Comparison of ENCODE assay signal across 8 cellular contexts in the genomic region with DNA sequence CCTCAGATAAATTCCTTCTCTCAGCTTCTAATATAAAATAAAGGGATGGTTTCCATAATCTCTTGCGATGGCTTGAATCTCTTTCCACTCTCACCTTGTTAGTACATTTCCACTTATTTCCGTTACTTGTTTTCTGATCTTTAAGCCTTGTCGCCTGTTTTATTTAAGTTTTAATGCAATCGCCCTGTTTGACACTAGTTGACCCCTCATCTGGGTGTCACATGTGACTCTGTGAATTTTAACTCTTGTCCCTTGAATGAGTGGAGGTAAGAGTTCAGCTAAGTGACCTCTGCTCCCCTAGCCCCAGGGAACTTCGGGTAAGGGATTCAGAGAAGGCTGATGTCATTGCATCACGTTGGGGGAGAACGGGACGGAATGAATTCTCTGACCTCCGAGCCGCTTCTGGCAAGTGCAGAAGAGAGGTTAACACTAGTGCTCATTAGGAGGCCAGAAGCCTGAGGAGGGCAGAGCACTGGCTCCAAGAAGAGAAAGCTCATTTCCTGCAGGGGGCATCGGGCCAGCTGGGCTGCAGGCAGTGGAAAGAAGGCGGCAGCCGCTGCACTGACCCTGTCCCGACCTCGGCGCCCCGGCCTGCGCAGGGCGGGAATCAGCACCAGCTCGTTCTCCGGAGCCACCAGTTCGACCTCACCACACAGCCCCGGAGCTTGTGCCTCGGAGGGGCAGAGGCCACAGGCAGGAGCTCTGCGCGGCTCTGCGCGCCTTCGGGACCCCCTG. TPM values are rescaled to one million over a fixed set of nuclear protein-coding genes. Genes with fewer than 3 reads are reported as not detected.
DNase-seq lines count a peak whose midpoint lies in the region; ATAC-seq and TF ChIP-seq lines count a peak whose summit lies in the region.

No MANE protein-coding gene starts in this region.

- in situ Hi-C loops in IMR-90 (cut with MboI; ENCODE audit: low sequenced_read_pairs), result no loop called here

- POLR2A ChIA-PET in IMR-90 (lab: Charles Lee; ENCODE audit: unreplicated experiment) (no interaction called here), T-cell (lab: Charles Lee) (no interaction called here)

- H4K8ac ChIP-seq in IMR-90 (ENCODE audit: low read depth in 2 of 2, low read length in 2 of 2), result peak overlapping the region; percentile 33 to 89

- H3K4me3 ChIP-seq in IMR-90 (ENCODE audit: insufficient read depth, low read depth, low read length), result peak overlapping the region; percentile 76
- peak overlapping the region; percentile 81 for H3K4me3 ChIP-seq in effector memory CD4-positive, alpha-beta T cell (ENCODE audit: insufficient read depth, low read depth, low read length, poor library complexity, severe bottlenecking)
- H3K4me3 ChIP-seq in lower leg skin (ENCODE audit: low read depth, poor library complexity, severe bottlenecking), result peak overlapping the region; percentile 72

- TF ChIP-seq POLR2A in IMR-90 (IDR thresholded peaks at IDR 0.05; ENCODE audit: low read depth, low read length) (no peak; the same call in 1 of the 2 replicates), lower leg skin (IDR thresholded peaks at IDR 0.05) (no peak)

- peak overlapping the region; percentile 82 for H3K4me2 ChIP-seq in IMR-90 (ENCODE audit: low read depth, low read length)

- H3K14ac ChIP-seq in IMR-90 (replicated peaks; ENCODE audit: low read depth, low read length), result 0 out of 2 replicates have a peak overlapping the region, but pooled peaks have one; percentile 34

- DNase-seq in activated CD4-positive, alpha-beta T cell treated with anti-CD3 and anti-CD28 coated beads for 48 hours, result peak; percentile 53
- no peak for DNase-seq in activated CD4-positive, alpha-beta T cell treated with anti-CD3 and anti-CD28 coated beads, Interleukin-2, amount 50 U/mL, for 4 hours
- peak; percentile 41 for DNase-seq in IMR-90
- DNase-seq in T-cell, result peak in 5 of 34 experiments; percentile 14 to 27 (median 20)
- DNase-seq in effector memory CD4-positive, alpha-beta T cell, result peak in 1 of 3 donors; percentile 16
- DNase-seq in lower leg skin (ENCODE audit: low spot score in 2 of 2), result peak in 1 of 2 donors; percentile 91

- H3K36me3 Mint-ChIP-seq in T-cell, result no peaks in the 10 kb centered on the region
- H3K36me3 Mint-ChIP-seq in stimulated activated naive CD8-positive, alpha-beta T cell treated with anti-CD3 and anti-CD28 coated beads, Interleukin-15, Interleukin-2, amounts not matched to agents 100 ng/mL and 50 ng/mL, for 24 hours (ENCODE audit: low read depth), result no peaks in the 10 kb centered on the region

- WGBS in IMR-90 (ENCODE audit: extremely low coverage in 2 of 2, insufficient read length in 1 of 2), 2 experiments, result 0% methylated on average over 22 of the region's 29 CpGs; no CpG with 5 or more reads in 1 of the 2 experiments
- WGBS in lower leg skin, 2 donors, result 7 to 11% methylated on average over 19 to 27 of the region's 29 CpGs

- peaks cover 6% of the 10 kb centered on the region; the same call in 1 of the 2 replicates for H3K27me3 ChIP-seq in IMR-90 (ENCODE audit: control insufficient read depth, insufficient read depth, low read length)
- no peaks in the 10 kb centered on the region for H3K27me3 ChIP-seq in effector memory CD4-positive, alpha-beta T cell (replicated peaks; ENCODE audit: control insufficient read depth, insufficient read depth, low read length, poor library complexity, severe bottlenecking)

- H3K27ac ChIP-seq in IMR-90 (ENCODE audit: insufficient read depth, low read length), result peak overlapping the region; percentile 83
- peak overlapping the region; percentile 84 for H3K27ac ChIP-seq in effector memory CD4-positive, alpha-beta T cell (ENCODE audit: insufficient read depth, low read length, poor library complexity, severe bottlenecking)

- peak overlapping the region; percentile 69; the same call in 1 of the 2 replicates for H3K56ac ChIP-seq in IMR-90 (ENCODE audit: extremely low read depth, insufficient read depth, low read length)

- H3K23ac ChIP-seq in IMR-90 (ENCODE audit: low read depth, low read length), result peak overlapping the region; percentile 83

- H3K4me1 ChIP-seq in IMR-90 (ENCODE audit: control insufficient read depth, insufficient read depth, low read length), result no peaks in the 10 kb centered on the region; the same call in 1 of the 2 replicates
- H3K4me1 ChIP-seq in effector memory CD4-positive, alpha-beta T cell (ENCODE audit: control insufficient read depth, insufficient read depth, low read length, poor library complexity, severe bottlenecking), result peaks cover 22% of the 10 kb centered on the region

- no peaks in the 10 kb centered on the region for H3K9me3 ChIP-seq in IMR-90 (ENCODE audit: control insufficient read depth, insufficient read depth, low read length)
- H3K9me3 ChIP-seq in effector memory CD4-positive, alpha-beta T cell (ENCODE audit: control insufficient read depth, low read length), result no peaks in the 10 kb centered on the region

- peak overlapping the region; percentile 66 to 81 for H3K27ac Mint-ChIP-seq in T-cell
- H3K27ac Mint-ChIP-seq in stimulated activated naive CD8-positive, alpha-beta T cell treated with anti-CD3 and anti-CD28 coated beads, Interleukin-15, Interleukin-2, amounts not matched to agents 100 ng/mL and 50 ng/mL, for 24 hours, result peak overlapping the region; percentile 98

- H3K18ac ChIP-seq in IMR-90 (ENCODE audit: low read depth, low read length), result no peak overlapping the region

- no peaks in the 10 kb centered on the region for H3K9me3 Mint-ChIP-seq in T-cell
- H3K9me3 Mint-ChIP-seq in stimulated activated naive CD8-positive, alpha-beta T cell treated with anti-CD3 and anti-CD28 coated beads, Interleukin-15, Interleukin-2, amounts not matched to agents 100 ng/mL and 50 ng/mL, for 24 hours, result no peaks in the 10 kb centered on the region

- peaks cover 6% of the 10 kb centered on the region; the same call in 1 of the 2 replicates for H3K9me1 ChIP-seq in IMR-90 (ENCODE audit: insufficient read depth, low read length)

- H3K4ac ChIP-seq in IMR-90 (ENCODE audit: low read depth, low read length), result peak overlapping the region; percentile 83

- H2BK20ac ChIP-seq in IMR-90 (ENCODE audit: low read depth, low read length), result no peak overlapping the region

- H2AK5ac ChIP-seq in IMR-90 (ENCODE audit: low read depth, low read length), result peak overlapping the region; percentile 54

- intact Hi-C loops in IMR-90 (cut with micrococcal nuclease), result loop anchor here (10.0 kb wide), 1 partner anchor 159 kb away; a partner anchor contains a TSS
- intact Hi-C loops in lower leg skin (cut with DNase I; ENCODE audit: low total_unique reads), result no loop called here

- peaks cover 5% of the 10 kb centered on the region for H4K20me1 ChIP-seq in IMR-90 (ENCODE audit: insufficient read depth, low read length)

- peak overlapping the region; percentile 16; the same call in 1 of the 2 replicates for H2BK120ac ChIP-seq in IMR-90 (ENCODE audit: low read depth, low read length)

- H2AK9ac ChIP-seq in IMR-90 (replicated peaks; ENCODE audit: low read depth, low read length, poor library complexity), result peak overlapping the region; percentile 85

- peak overlapping the region; percentile 77 for H3K9ac ChIP-seq in IMR-90 (ENCODE audit: low read depth, low read length)

- peaks cover 35 to 43% (median 37%) of the 10 kb centered on the region in 3 donors for H3K4me1 Mint-ChIP-seq in T-cell
- peaks cover 52% of the 10 kb centered on the region for H3K4me1 Mint-ChIP-seq in stimulated activated naive CD8-positive, alpha-beta T cell treated with anti-CD3 and anti-CD28 coated beads, Interleukin-15, Interleukin-2, amounts not matched to agents 100 ng/mL and 50 ng/mL, for 24 hours (ENCODE audit: low read depth)

- peak overlapping the region; percentile 94 for H2AFZ ChIP-seq in IMR-90 (replicated peaks; ENCODE audit: low read length, poor library complexity)

- no peak for TF ChIP-seq RAD21 in IMR-90 (IDR thresholded peaks at IDR 0.05; ENCODE audit: low read length)

- H4K91ac ChIP-seq in IMR-90 (ENCODE audit: insufficient read depth, low read depth, low read length), result peak overlapping the region; percentile 51

- dilution Hi-C loops in IMR-90 (cut with HindIII; ENCODE audit: low sequenced_read_pairs, unreplicated experiment), result no loop called here

- no TSS peak for BruUV-seq in IMR-90 (replicated peaks; lab: Mats Ljungman, UMichigan)

- no peaks in the 10 kb centered on the region for H3K27me3 Mint-ChIP-seq in T-cell
- H3K27me3 Mint-ChIP-seq in stimulated activated naive CD8-positive, alpha-beta T cell treated with anti-CD3 and anti-CD28 coated beads, Interleukin-15, Interleukin-2, amounts not matched to agents 100 ng/mL and 50 ng/mL, for 24 hours, result no peaks in the 10 kb centered on the region

- H3K79me1 ChIP-seq in IMR-90 (ENCODE audit: low read depth in 1 of 2, low read length in 2 of 2), result peaks cover 10 to 21% of the 10 kb centered on the region in 2 experiments; a peak in 3 of 4 replicates

- H2BK5ac ChIP-seq in IMR-90 (ENCODE audit: low read depth, low read length, poor library complexity, severe bottlenecking), result peak overlapping the region; percentile 70

- H3K36me3 ChIP-seq in IMR-90 (ENCODE audit: control insufficient read depth, insufficient read depth, low read length), result peaks cover 2% of the 10 kb centered on the region; the same call in 1 of the 2 replicates
- H3K36me3 ChIP-seq in effector memory CD4-positive, alpha-beta T cell (ENCODE audit: control insufficient read depth, insufficient read depth, low read length), result peaks cover 1% of the 10 kb centered on the region

- no peak overlapping the region for H2BK15ac ChIP-seq in IMR-90 (ENCODE audit: low read depth, low read length)

- ATAC-seq in GM21717 (IDR thresholded peaks at IDR 0.05; ENCODE audit: unreplicated experiment) (peak; percentile 18), IMR-90 (ENCODE audit: low read depth) (peak; percentile 34), T-cell (replicated peaks in 1 of 4) (peak in 3 of 4 experiments; percentile 1 to 5 (median 2))

- CTCF ChIA-PET in IMR-90 (lab: Yijun Ruan, JAX), result interaction anchor here (1.0 to 2.1 kb wide), 3 partner anchors 12 to 68 kb away, joined by 3 to 10 read pairs (median 5); no protein-coding TSS in a partner anchor
- CTCF ChIA-PET in T-cell (lab: Charles Lee), result interaction anchor here in 1 of 2 donors (1.1 to 1.2 kb wide), 2 partner anchors 22 to 82 kb away, joined by 3 to 5 read pairs; a partner anchor contains a TSS

- peak; percentile 34; the same call in 1 of the 2 replicates for TF ChIP-seq CTCF in IMR-90 (conservative IDR thresholded peaks at IDR 0.05; ENCODE audit: low read depth, low read length)
- TF ChIP-seq CTCF in lower leg skin (IDR thresholded peaks at IDR 0.05), result no peak

- H3K4me3 Mint-ChIP-seq in T-cell, result peak overlapping the region; percentile 84 to 97 (median 96)
- peak overlapping the region; percentile 94 for H3K4me3 Mint-ChIP-seq in stimulated activated naive CD8-positive, alpha-beta T cell treated with anti-CD3 and anti-CD28 coated beads, Interleukin-15, Interleukin-2, amounts not matched to agents 100 ng/mL and 50 ng/mL, for 24 hours

- H4K5ac ChIP-seq in IMR-90 (ENCODE audit: low read depth, low read length), result peak overlapping the region; percentile 0

RNA-seq across cellular contexts. Expression of a gene that starts 0.6 kb away (rescaled TPM):
- total RNA-seq in IMR-90 (2012; rRNA removed), result 6.7 and 7.5 TPM in 2 replicates
- polyA plus RNA-seq in IMR-90 (2012; rRNA removed), result 17.4 and 20.6 TPM in 2 replicates
- polyA plus RNA-seq in IMR-90 (2012; cell fraction: cytosol; rRNA removed), result 26.5 and 46.4 TPM in 2 replicates
- polyA plus RNA-seq in IMR-90 (2012; cell fraction: nucleus; rRNA removed; ENCODE audit: low replicate concordance), result 10.9 and 11.6 TPM in 2 replicates
- total RNA-seq in T-cell, result 10 to 100 TPM; 15.4 to 30.3 (median 28.5) TPM
- total RNA-seq in lower leg skin, result 10 to 100 TPM; 17.8 to 27.9 (median 19.9) TPM

RNA-seq across cellular contexts. Expression of a gene that starts 2.2 kb away (rescaled TPM):
- total RNA-seq in IMR-90 (2012; rRNA removed) (0.28 and 0.72 TPM in 2 replicates), T-cell (1 to 10 TPM; 2.8 to 7.1 (median 3.8) TPM), lower leg skin (under 1 TPM in 2 of 4 donors, not detected in 2; 0.29 to 0.42 TPM)
- polyA plus RNA-seq in IMR-90 (2012; rRNA removed), result 0.62 and 0.84 TPM in 2 replicates
- polyA plus RNA-seq in IMR-90 (2012; cell fraction: cytosol; rRNA removed), result 0.35 and 0.49 TPM in 2 replicates
- 4.4 and 5.1 TPM in 2 replicates for polyA plus RNA-seq in IMR-90 (2012; cell fraction: nucleus; rRNA removed; ENCODE audit: low replicate concordance)

RNA-seq across cellular contexts. Expression of a gene that starts 14.3 kb away (rescaled TPM):
- not detected in 2 replicates for total RNA-seq in IMR-90 (2012; rRNA removed)
- not detected in 2 replicates for polyA plus RNA-seq in IMR-90 (2012; rRNA removed)
- polyA plus RNA-seq in IMR-90 (2012; cell fraction: cytosol; rRNA removed), result not detected in 2 replicates
- polyA plus RNA-seq in IMR-90 (2012; cell fraction: nucleus; rRNA removed; ENCODE audit: low replicate concordance), result not detected in 2 replicates
- not detected for total RNA-seq in T-cell
- total RNA-seq in lower leg skin, result not detected

RNA-seq across cellular contexts. Expression of a gene that starts 14.8 kb away (rescaled TPM):
- total RNA-seq in IMR-90 (2012; rRNA removed) (0.56 and 0.72 TPM in 2 replicates), T-cell (10 to 100 TPM in 2 of 5 donors, 1 to 10 TPM in 3; 6.5 to 11.9 (median 7.3) TPM), lower leg skin (1 to 10 TPM; 2.2 to 8.4 (median 5.4) TPM)
- polyA plus RNA-seq in IMR-90 (2012; rRNA removed), result 8.2 and 8.3 TPM in 2 replicates
- 4.6 and 10.5 TPM in 2 replicates for polyA plus RNA-seq in IMR-90 (2012; cell fraction: cytosol; rRNA removed)
- 24.1 and 54.4 TPM in 2 replicates for polyA plus RNA-seq in IMR-90 (2012; cell fraction: nucleus; rRNA removed; ENCODE audit: low replicate concordance)

RNA-seq across cellular contexts. Expression of a gene that starts 22.9 kb away (rescaled TPM):
- total RNA-seq in IMR-90 (2012; rRNA removed) (5.2 and 6.4 TPM in 2 replicates), T-cell (10 to 100 TPM in 3 of 5 donors, 1 to 10 TPM in 2; 5.9 to 10.9 (median 10.5) TPM), lower leg skin (10 to 100 TPM; 12.2 to 20.4 (median 18.8) TPM)
- polyA plus RNA-seq in IMR-90 (2012; rRNA removed), result 29.9 and 35.7 TPM in 2 replicates
- 12.3 and 21.9 TPM in 2 replicates for polyA plus RNA-seq in IMR-90 (2012; cell fraction: cytosol; rRNA removed)
- 47.1 and 127 TPM in 2 replicates for polyA plus RNA-seq in IMR-90 (2012; cell fraction: nucleus; rRNA removed; ENCODE audit: low replicate concordance)

Comparison
In these comparisons a context has a peak if more than half of its experiments do, and no peak if none do; other contexts are left out.
1. DNase-seq: peak in activated CD4-positive, alpha-beta T cell treated with anti-CD3 and anti-CD28 coated beads for 48 hours (single experiment) and IMR-90 (single experiment); none in activated CD4-positive, alpha-beta T cell treated with anti-CD3 and anti-CD28 coated beads, Interleukin-2, amount 50 U/mL, for 4 hours (0 of 2).
2. Peak in every context shown above with its lines, with median percentiles within 50 percentile points of each other: ATAC-seq and H3K4me3 ChIP-seq.